8 cellular contexts compared by ENCODE assay signal in the genomic region with DNA sequence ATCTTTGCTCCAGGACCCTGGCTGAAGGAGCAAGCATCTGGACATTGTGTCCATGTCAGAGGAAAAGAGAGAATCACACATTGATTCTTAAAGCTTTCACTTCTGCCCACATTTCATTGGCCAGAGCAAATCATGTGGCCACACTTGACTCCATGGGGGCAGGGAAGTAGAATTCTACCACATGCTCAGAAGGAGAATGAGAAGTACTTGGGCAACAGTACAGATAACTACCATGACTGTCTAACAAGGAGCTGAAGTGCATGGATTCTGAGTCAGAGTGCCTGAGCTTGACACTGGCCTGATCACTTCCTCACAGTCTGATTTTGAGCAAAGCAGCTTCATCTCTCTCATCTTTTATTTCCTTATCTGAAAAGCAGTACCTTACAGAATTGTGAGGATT.
DNase-seq lines count a peak whose midpoint lies in the region.

No MANE protein-coding gene starts in this region.

- no peak overlapping the region for H3K4me3 ChIP-seq in skeletal muscle cell (ENCODE audit: low read depth, low read length)

- DNase-seq in NCI-H82 (lab: John Stamatoyannopoulos, UW): peak; percentile 15
- no peak for DNase-seq in NCI-H82 treated with DMSO at 0.1 percent for 48 hours (lab: John Stamatoyannopoulos, UW; ENCODE audit: unreplicated experiment)
- peak; percentile 10 for DNase-seq in RPMI8226
- DNase-seq in fibroblast of peridontal ligament (ENCODE audit: extremely low read depth): peak; percentile 92
- peak; percentile 75 for DNase-seq in skeletal muscle cell (ENCODE audit: low read depth)
- DNase-seq in 8988T: no peak
- no peak for DNase-seq in effector CD4-positive, alpha-beta T cell
- no peak for DNase-seq in activated CD4-positive, alpha-beta T cell treated with anti-CD3 and anti-CD28 coated beads for 1 hour

Comparison
In these comparisons a context has a peak if more than half of its experiments do, and no peak if none do; other contexts are left out.
1. DNase-seq: peak in NCI-H82 (single experiment), RPMI8226 (single experiment), fibroblast of peridontal ligament (single experiment) and skeletal muscle cell (single experiment); none in NCI-H82 treated with DMSO at 0.1 percent for 48 hours (single experiment), 8988T (single experiment), effector CD4-positive, alpha-beta T cell (single experiment) and activated CD4-positive, alpha-beta T cell treated with anti-CD3 and anti-CD28 coated beads for 1 hour (single experiment).